30 cellular contexts compared by ENCODE assay signal in the genomic region with DNA sequence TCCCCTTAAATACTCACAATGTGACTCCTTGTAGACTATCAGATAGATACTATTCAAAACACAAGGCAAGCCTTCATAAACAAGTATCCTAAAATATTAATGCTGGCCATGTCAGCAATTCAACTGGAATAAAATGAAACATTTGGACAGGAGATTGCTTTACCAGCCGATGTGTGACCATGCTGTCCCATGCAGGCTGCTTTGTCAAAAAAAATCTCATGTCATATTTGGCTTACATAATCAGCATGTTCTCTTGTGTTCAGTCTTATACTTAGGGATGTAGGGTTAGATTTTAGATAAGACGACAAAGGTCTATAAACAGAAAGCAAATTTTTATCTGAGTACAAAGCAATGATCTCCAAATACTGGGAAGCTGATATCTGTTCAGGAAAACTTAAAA.
A peak's percentile ranks its signal among the peaks of the same experiment; 100 is the strongest.
DNase-seq lines count a peak whose midpoint lies in the region; ATAC-seq, FAIRE-seq and TF ChIP-seq lines count a peak whose summit lies in the region.
"Had no signal": no experiment of that assay in that cellular context is flagged by ENCODE, and none has a peak within 500 bp of the region (broad histone marks: within the 10 kb centered on the region; RNA-seq: fewer than 3 reads in every experiment).

No MANE protein-coding gene starts in this region.

- H3K27me3 ChIP-seq in DND-41 (ENCODE audit: insufficient read depth, low read length, poor library complexity) (no peaks in the 10 kb centered on the region), Panc1 (ENCODE audit: control insufficient read depth, insufficient read depth, low read length) (no peaks in the 10 kb centered on the region), endothelial cell of umbilical vein (ENCODE audit: control insufficient read depth in 2 of 2, insufficient read depth in 2 of 2, low read length in 2 of 2) (no peaks in the 10 kb centered on the region)
- H3K27me3 ChIP-seq: MG63, right lobe of liver, stomach had no signal

- H3K27ac Mint-ChIP-seq in osteocyte (ENCODE audit: unreplicated experiment) = peak overlapping the region; percentile 38
- no peak overlapping the region for H3K27ac Mint-ChIP-seq in activated CD8-positive, alpha-beta T cell treated with anti-CD3 and anti-CD28 coated beads, Interleukin-2, amount 10 ng/mL, durations not matched to agents 7 days and 5 days
- H3K27ac Mint-ChIP-seq: activated CD4-positive, alpha-beta memory T cell treated with anti-CD3 and anti-CD28 coated beads, Interleukin-2, amount 10 ng/mL, durations not matched to agents 7 days and 5 days; activated naive CD4-positive, alpha-beta T cell treated with anti-CD3 and anti-CD28 coated beads for 36 hours; GM23338; progenitor cell of endocrine pancreas had no signal

- DNase-seq in DND-41 (no peak), Panc1 (ENCODE audit: low read depth, low spot score) (no peak), endothelial cell of umbilical vein (ENCODE audit: low read depth, low spot score) (peak; percentile 17), osteocyte (ENCODE audit: extremely low spot score, unreplicated experiment) (no peak), DMS53 treated with DMSO at 0.1 percent for 48 hours (lab: John Stamatoyannopoulos, UW; ENCODE audit: unreplicated experiment) (no peak), RCC 7860 (ENCODE audit: low spot score) (no peak)
- DNase-seq in activated CD8-positive, alpha-beta T cell treated with anti-CD3 and anti-CD28 coated beads, Interleukin-2, amount 10 ng/mL, durations not matched to agents 7 days and 5 days = no peak
- DNase-seq: ACHN; activated CD4-positive, alpha-beta memory T cell treated with anti-CD3 and anti-CD28 coated beads, Interleukin-2, amount 10 ng/mL, durations not matched to agents 7 days and 5 days; activated CD8-positive, alpha-beta memory T cell treated with anti-CD3 and anti-CD28 coated beads, Interleukin-2, amount 50 U/mL, for 48 hours; activated naive CD4-positive, alpha-beta T cell treated with anti-CD3 and anti-CD28 coated beads for 36 hours; Caco-2; foreskin melanocyte; lower lobe of right lung; MG63; NCI-H1105; NCI-H1930; NCI-H526; PC-9; right lobe of liver; SHP77 treated with DMSO at 0.1 percent for 48 hours; stimulated activated CD4-positive, alpha-beta T cell treated with anti-CD3 and anti-CD28 coated beads, Interleukin-4, amount 100 ng/mL, for 1 hour; stomach; SW 1271 had no signal

- H3K4me1 ChIP-seq in DND-41 (ENCODE audit: insufficient read depth, low read length) = peaks cover 28% of the 10 kb centered on the region
- H3K4me1 ChIP-seq in Panc1 (ENCODE audit: control insufficient read depth, insufficient read depth, low read length) = peaks cover 43% of the 10 kb centered on the region
- H3K4me1 ChIP-seq in endothelial cell of umbilical vein (ENCODE audit: control insufficient read depth, extremely low read depth, insufficient read depth, low read length) = peaks cover 56% of the 10 kb centered on the region

- TF ChIP-seq CTCF in DND-41 (IDR thresholded peaks at IDR 0.05; ENCODE audit: borderline replicate concordance, extremely low read depth, low read length, poor library complexity, severe bottlenecking) = no peak
- no peak for TF ChIP-seq CTCF in Panc1 (IDR thresholded peaks at IDR 0.05)
- no peak for TF ChIP-seq CTCF in endothelial cell of umbilical vein (IDR thresholded peaks at IDR 0.05; ENCODE audit: extremely low read depth in 1 of 2, insufficient read depth in 1 of 2, low read depth in 1 of 2, low read length in 2 of 2)
- TF ChIP-seq CTCF in osteocyte (IDR thresholded peaks at IDR 0.05) = no peak

- BruUV-seq in Panc1 (replicated peaks; lab: Mats Ljungman, UMichigan) (no TSS peak), endothelial cell of umbilical vein (replicated peaks; lab: Mats Ljungman, UMichigan) (no TSS peak)

- H3K4me3 Mint-ChIP-seq in osteocyte (ENCODE audit: unreplicated experiment) = peak overlapping the region; percentile 26
- no peak overlapping the region for H3K4me3 Mint-ChIP-seq in activated CD8-positive, alpha-beta T cell treated with anti-CD3 and anti-CD28 coated beads, Interleukin-2, amount 10 ng/mL, durations not matched to agents 7 days and 5 days
- H3K4me3 Mint-ChIP-seq: activated CD4-positive, alpha-beta memory T cell treated with anti-CD3 and anti-CD28 coated beads, Interleukin-2, amount 10 ng/mL, durations not matched to agents 7 days and 5 days; activated naive CD4-positive, alpha-beta T cell treated with anti-CD3 and anti-CD28 coated beads for 36 hours; GM23338 had no signal

- H3K4me2 ChIP-seq in DND-41 (ENCODE audit: insufficient read depth, low read length) = peak overlapping the region; percentile 70; the same call in 1 of the 2 replicates
- H3K4me2 ChIP-seq in endothelial cell of umbilical vein (ENCODE audit: insufficient read depth, low read length) = peak overlapping the region; percentile 82
- H3K4me2 ChIP-seq: GM23338 had no signal

- H3K9ac ChIP-seq in DND-41 (ENCODE audit: low read depth, low read length) = no peak overlapping the region
- no peak overlapping the region for H3K9ac ChIP-seq in endothelial cell of umbilical vein (replicated peaks; ENCODE audit: extremely low read depth, insufficient read depth, low read length)

- FAIRE-seq in endothelial cell of umbilical vein (lab: Jason Lieb, UNC) (no peak), RCC 7860 (lab: Jason Lieb, UNC) (no peak)
- FAIRE-seq: endometrium, GM18507, GM19239 had no signal

- H3K36me3 Mint-ChIP-seq in osteocyte (ENCODE audit: unreplicated experiment) = peaks cover 14% of the 10 kb centered on the region
- no peaks in the 10 kb centered on the region for H3K36me3 Mint-ChIP-seq in activated CD8-positive, alpha-beta T cell treated with anti-CD3 and anti-CD28 coated beads, Interleukin-2, amount 10 ng/mL, durations not matched to agents 7 days and 5 days (ENCODE audit: low read depth)

- H2AFZ ChIP-seq in DND-41 (ENCODE audit: low read depth, low read length) (no peak overlapping the region), endothelial cell of umbilical vein (ENCODE audit: low read depth, low read length) (no peak overlapping the region)
- H2AFZ ChIP-seq: GM23338, PC-9 had no signal

- no peaks in the 10 kb centered on the region for H3K9me1 ChIP-seq in endothelial cell of umbilical vein (replicated peaks; ENCODE audit: control insufficient read depth, extremely low read depth, insufficient read depth, low read length)

- CTCF ChIA-PET in Panc1 (lab: Charles Lee) (interaction anchor here (0.7 kb wide), 1 partner anchor 126 kb away, joined by 7 read pairs; no protein-coding TSS in a partner anchor), endothelial cell of umbilical vein (lab: Charles Lee) (interaction anchor here (0.9 to 5.1 kb wide), 3 partner anchors 10 to 50 kb away, joined by 3 to 37 read pairs (median 3); no protein-coding TSS in a partner anchor)
- CTCF ChIA-PET in activated CD8-positive, alpha-beta T cell treated with anti-CD3 and anti-CD28 coated beads, Interleukin-2, amount 10 ng/mL, durations not matched to agents 7 days and 5 days (lab: Charles Lee) = interaction anchor here (1.1 to 1.7 kb wide), 2 partner anchors 11 to 45 kb away, joined by 3 to 5 read pairs; no protein-coding TSS in a partner anchor

- dilution Hi-C loops in endothelial cell of umbilical vein (cut with MboI; ENCODE audit: extremely low pct_ligation_motif_present, low sequenced_read_pairs) = no loop called here

- H3K9me3 Mint-ChIP-seq in osteocyte (ENCODE audit: unreplicated experiment) = no peaks in the 10 kb centered on the region
- no peaks in the 10 kb centered on the region for H3K9me3 Mint-ChIP-seq in activated CD8-positive, alpha-beta T cell treated with anti-CD3 and anti-CD28 coated beads, Interleukin-2, amount 10 ng/mL, durations not matched to agents 7 days and 5 days (ENCODE audit: insufficient read depth)
- H3K9me3 Mint-ChIP-seq: activated CD4-positive, alpha-beta memory T cell treated with anti-CD3 and anti-CD28 coated beads, Interleukin-2, amount 10 ng/mL, durations not matched to agents 7 days and 5 days; activated naive CD4-positive, alpha-beta T cell treated with anti-CD3 and anti-CD28 coated beads for 36 hours; GM23338 had no signal

- H4K20me1 ChIP-seq in DND-41 (ENCODE audit: insufficient read depth, low read length) (peaks cover 14% of the 10 kb centered on the region; the same call in 1 of the 2 replicates), endothelial cell of umbilical vein (replicated peaks; ENCODE audit: control insufficient read depth, extremely low read depth, insufficient read depth, low read length) (no peaks in the 10 kb centered on the region)

- no peak overlapping the region for H3K4me3 ChIP-seq in DND-41 (ENCODE audit: low read depth in 1 of 2, low read length in 2 of 2)
- H3K4me3 ChIP-seq in Panc1 (ENCODE audit: low read depth in 2 of 2, low read length in 2 of 2) = no peak overlapping the region
- peak overlapping the region in 1 of 3 experiments; percentile 7 for H3K4me3 ChIP-seq in endothelial cell of umbilical vein (replicated peaks in 1 of 3; ENCODE audit: insufficient read depth in 1 of 3, low read depth in 1 of 3, low read length in 3 of 3)
- H3K4me3 ChIP-seq: GM23338, lower lobe of right lung, MG63, PC-9, right lobe of liver, stomach had no signal

- no peak for TF ChIP-seq POLR2A in endothelial cell of umbilical vein (IDR thresholded peaks at IDR 0.05; ENCODE audit: low read depth, low read length)

- ATAC-seq in DND-41 (ENCODE audit: insufficient read depth, low read depth) = no peak
- no peak for ATAC-seq in Panc1
- ATAC-seq in activated CD8-positive, alpha-beta T cell treated with anti-CD3 and anti-CD28 coated beads, Interleukin-2, amount 10 ng/mL, durations not matched to agents 7 days and 5 days = no peak
- ATAC-seq in HG03159 (IDR thresholded peaks at IDR 0.05; ENCODE audit: unreplicated experiment) = no peak
- ATAC-seq: GM23338, lower lobe of right lung, right lobe of liver had no signal

- H3K9me3 ChIP-seq in DND-41 (ENCODE audit: insufficient read depth, low read length, severe bottlenecking) (no peaks in the 10 kb centered on the region), Panc1 (ENCODE audit: control insufficient read depth, insufficient read depth, low read depth, low read length) (no peaks in the 10 kb centered on the region), endothelial cell of umbilical vein (replicated peaks; ENCODE audit: control insufficient read depth, insufficient read depth, low read length) (no peaks in the 10 kb centered on the region)
- H3K9me3 ChIP-seq: Caco-2, lower lobe of right lung, MG63, right lobe of liver, stomach had no signal

- in situ Hi-C loops in Panc1 (cut with HindIII; ENCODE audit: low pct_unique_long_range_greater_than_20kb, low sequenced_read_pairs) = no loop called here

- peaks cover 53% of the 10 kb centered on the region for H3K4me1 Mint-ChIP-seq in osteocyte (ENCODE audit: unreplicated experiment)
- peaks cover 27% of the 10 kb centered on the region for H3K4me1 Mint-ChIP-seq in activated CD8-positive, alpha-beta T cell treated with anti-CD3 and anti-CD28 coated beads, Interleukin-2, amount 10 ng/mL, durations not matched to agents 7 days and 5 days (ENCODE audit: low read depth)

- intact Hi-C loops in Panc1 (cut with micrococcal nuclease; ENCODE audit: unreplicated experiment) (loop anchor here (5.0 kb wide), 1 partner anchor 40 kb away; no protein-coding TSS in a partner anchor), endothelial cell of umbilical vein (cut with micrococcal nuclease) (loop anchor here (2.0 to 5.0 kb wide), 2 partner anchors 34 to 280 kb away; partner anchors contain the start of gene GOLGA1)

- no peak overlapping the region for H3K27ac ChIP-seq in DND-41 (ENCODE audit: low read length)
- H3K27ac ChIP-seq in Panc1 (ENCODE audit: low read length) = peak overlapping the region; percentile 65
- peak overlapping the region; percentile 90 for H3K27ac ChIP-seq in endothelial cell of umbilical vein (ENCODE audit: insufficient read depth, low read depth, low read length)
- H3K27ac ChIP-seq: lower lobe of right lung, PC-9, right lobe of liver, stomach had no signal

- H3K36me3 ChIP-seq in DND-41 (ENCODE audit: insufficient read depth, low read length) = peaks cover 15% of the 10 kb centered on the region
- H3K36me3 ChIP-seq in Panc1 (ENCODE audit: control insufficient read depth, insufficient read depth, low read length) = no peaks in the 10 kb centered on the region
- H3K36me3 ChIP-seq in endothelial cell of umbilical vein (ENCODE audit: control insufficient read depth in 2 of 2, extremely low read depth in 1 of 2, insufficient read depth in 2 of 2, low read length in 2 of 2) = no peaks in the 10 kb centered on the region
- H3K36me3 ChIP-seq: lower lobe of right lung, MG63, right lobe of liver, stomach had no signal

- POLR2A ChIA-PET in Panc1 (lab: Charles Lee) = no interaction called here
- POLR2A ChIA-PET in endothelial cell of umbilical vein (lab: Charles Lee) = no interaction called here
- POLR2A ChIA-PET in activated CD8-positive, alpha-beta T cell treated with anti-CD3 and anti-CD28 coated beads, Interleukin-2, amount 10 ng/mL, durations not matched to agents 7 days and 5 days (lab: Charles Lee) = no interaction called here

- H3K79me2 ChIP-seq in DND-41 (ENCODE audit: insufficient read depth, low read length) = peaks cover 90% of the 10 kb centered on the region
- peaks cover 71% of the 10 kb centered on the region for H3K79me2 ChIP-seq in endothelial cell of umbilical vein (ENCODE audit: control insufficient read depth, insufficient read depth, low read length)

- H3K27me3 Mint-ChIP-seq in osteocyte (ENCODE audit: unreplicated experiment) = no peaks in the 10 kb centered on the region
- H3K27me3 Mint-ChIP-seq in activated CD8-positive, alpha-beta T cell treated with anti-CD3 and anti-CD28 coated beads, Interleukin-2, amount 10 ng/mL, durations not matched to agents 7 days and 5 days (ENCODE audit: low read depth) = peaks cover 10% of the 10 kb centered on the region
- H3K27me3 Mint-ChIP-seq: progenitor cell of endocrine pancreas had no signal
